22 cellular contexts compared by ENCODE assay signal in the genomic region with DNA sequence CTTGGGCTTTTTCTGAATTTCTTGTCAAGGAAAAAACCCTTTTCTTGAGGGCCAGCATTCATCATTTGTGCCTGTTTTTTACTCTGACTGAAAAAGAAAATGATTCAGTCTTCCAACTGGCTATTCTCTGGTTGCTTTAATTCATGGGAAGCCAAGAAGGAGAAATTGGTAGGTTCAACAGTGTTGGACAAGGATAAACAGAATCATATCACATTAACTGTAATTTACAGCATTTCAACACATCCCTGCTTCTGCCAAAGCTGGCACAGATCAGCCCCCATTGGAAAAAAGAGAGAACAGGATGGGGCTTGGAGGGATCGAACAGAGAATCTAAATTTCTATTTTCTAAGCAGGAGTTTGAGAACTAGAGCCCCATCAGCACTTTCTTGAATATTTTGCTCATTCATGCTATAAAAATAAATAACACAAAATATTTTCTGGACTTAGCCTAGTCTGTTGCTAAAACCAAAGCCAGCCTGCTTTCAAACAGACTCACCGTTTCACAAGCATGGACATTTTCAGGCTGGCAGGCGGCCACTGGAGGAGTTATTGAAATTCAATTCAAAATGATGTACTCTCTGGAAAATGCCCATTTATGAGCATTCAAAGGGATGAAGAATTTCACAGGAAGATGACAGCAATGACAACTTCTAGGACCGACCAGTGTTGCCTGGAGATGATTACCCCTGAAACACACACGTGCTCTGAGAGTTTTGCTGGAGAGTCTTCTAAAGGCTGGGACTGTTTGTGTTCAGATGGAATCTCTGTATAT.
DNase-seq lines count a peak whose midpoint lies in the region; ATAC-seq and TF ChIP-seq lines count a peak whose summit lies in the region.
"Had no signal": no experiment of that assay in that cellular context is flagged by ENCODE, and none has a peak within 500 bp of the region (broad histone marks: within the 10 kb centered on the region; RNA-seq: fewer than 3 reads in every experiment).

No MANE protein-coding gene starts in this region.

- H2AFZ ChIP-seq in GM23248 (peak overlapping the region; percentile 65), osteoblast (ENCODE audit: low read length) (peak overlapping the region; percentile 41)

- H3K4me3 ChIP-seq in GM23248 (peak overlapping the region; percentile 19), fibroblast of pulmonary artery (replicated peaks; ENCODE audit: low read depth, low read length) (no peak overlapping the region), osteoblast (ENCODE audit: insufficient read depth, low read length) (peak overlapping the region; percentile 8)
- H3K4me3 ChIP-seq: pancreas, sigmoid colon had no signal

- DNase-seq in AG08396 (ENCODE audit: low spot score) (peak; percentile 8), GM23248 (peak; percentile 74), fibroblast of pulmonary artery (ENCODE audit: low read depth) (peak; percentile 23), osteoblast (ENCODE audit: insufficient read length, low spot score, missing footprints) (no peak), SKM-1 (lab: John Stamatoyannopoulos, UW; ENCODE audit: unreplicated experiment) (no peak), C1 segment of cervical spinal cord (lab: John Stamatoyannopoulos, UW) (no peak)
- no peak for DNase-seq in activated CD8-positive, alpha-beta memory T cell treated with anti-CD3 and anti-CD28 coated beads, Interleukin-2, amount 50 U/mL, for 4 hours
- DNase-seq: activated CD4-positive, CD25-positive, alpha-beta regulatory T cell treated with anti-CD3 and anti-CD28 coated beads, Interleukin-2, amount 50 U/mL, for 72 hours; activated naive CD4-positive, alpha-beta T cell treated with anti-CD3 and anti-CD28 coated beads, Interleukin-2, amount 50 U/mL, for 16 hours; CD8-positive, alpha-beta T cell; central memory CD4-positive, alpha-beta T cell; DMS53; Karpas-422; kidney glomerular epithelial cell; naive thymus-derived CD8-positive, alpha-beta T cell; NCI-H187; NCI-H82; pancreas; SHP77; sigmoid colon; stimulated activated CD4-positive, alpha-beta T cell treated with anti-CD3 and anti-CD28 coated beads, Interleukin-1b, Interleukin-23, amount 100 ng/mL, for 48 hours had no signal

- in situ Hi-C loops in GM23248 (cut with MboI), result no loop called here

- TF ChIP-seq CTCF in fibroblast of pulmonary artery (IDR thresholded peaks at IDR 0.05; ENCODE audit: low read length, missing control alignments) (no peak), osteoblast (IDR thresholded peaks at IDR 0.05; ENCODE audit: extremely low read depth, low read depth, low read length) (no peak)

- H4K20me1 ChIP-seq in GM23248 (ENCODE audit: insufficient read depth), result no peaks in the 10 kb centered on the region
- H4K20me1 ChIP-seq in osteoblast (ENCODE audit: insufficient read depth, low read length), result no peaks in the 10 kb centered on the region

- no peaks in the 10 kb centered on the region for H3K36me3 ChIP-seq in GM23248 (ENCODE audit: low read depth)
- H3K36me3 ChIP-seq in osteoblast (ENCODE audit: insufficient read depth, low read length), result no peaks in the 10 kb centered on the region
- H3K36me3 ChIP-seq: pancreas, sigmoid colon had no signal

- H3K27ac ChIP-seq in GM23248 (peak overlapping the region; percentile 66), osteoblast (ENCODE audit: low read depth, low read length) (peak overlapping the region; percentile 62)
- H3K27ac ChIP-seq: pancreas had no signal

- peaks cover 26% of the 10 kb centered on the region for H3F3A ChIP-seq in GM23248 (ENCODE audit: insufficient read depth)

- H3K9me3 ChIP-seq in GM23248 (ENCODE audit: low read depth) (no peaks in the 10 kb centered on the region), osteoblast (ENCODE audit: low read depth, low read length) (no peaks in the 10 kb centered on the region)
- H3K9me3 ChIP-seq: pancreas, sigmoid colon had no signal

- no peaks in the 10 kb centered on the region for H3K9me2 ChIP-seq in GM23248 (ENCODE audit: insufficient read depth)

- ATAC-seq in GM19463 (IDR thresholded peaks at IDR 0.05; ENCODE audit: unreplicated experiment), result no peak
- ATAC-seq: CD8-positive, alpha-beta T cell; naive thymus-derived CD8-positive, alpha-beta T cell; pancreas had no signal

- H3K27me3 ChIP-seq in GM23248 (replicated peaks; ENCODE audit: insufficient read depth) (no peaks in the 10 kb centered on the region), osteoblast (ENCODE audit: insufficient read depth, low read length) (no peaks in the 10 kb centered on the region)
- H3K27me3 ChIP-seq: pancreas, sigmoid colon had no signal

- H3K4me2 ChIP-seq in GM23248 (ENCODE audit: unreplicated experiment), result peak overlapping the region; percentile 63
- H3K4me2 ChIP-seq in osteoblast (ENCODE audit: insufficient read depth, low read length), result peak overlapping the region; percentile 49

- H3K4me1 ChIP-seq in GM23248 (ENCODE audit: insufficient read depth), result peaks cover 18% of the 10 kb centered on the region
- H3K4me1 ChIP-seq in osteoblast (ENCODE audit: insufficient read depth, low read length), result peaks cover 15% of the 10 kb centered on the region
- H3K4me1 ChIP-seq: pancreas had no signal

- WGBS in GM23248 (ENCODE audit: low coverage in 1 of 2, low lambda C conversion rate in 2 of 2, missing lambda C conversion rate in 2 of 2), 2 experiments, result 11 to 17% methylated on average over 5 of the region's 5 CpGs

- peak overlapping the region; percentile 39 for H3K9ac ChIP-seq in GM23248

- H3K79me2 ChIP-seq in GM23248 (ENCODE audit: insufficient read depth), result no peaks in the 10 kb centered on the region
- no peaks in the 10 kb centered on the region for H3K79me2 ChIP-seq in osteoblast (ENCODE audit: insufficient read depth, low read length)

Comparison
In these comparisons a context has a peak if more than half of its experiments do, and no peak if none do; other contexts are left out.
1. DNase-seq: peak in AG08396 (single experiment), GM23248 (single experiment) and fibroblast of pulmonary artery (single experiment); none in osteoblast (single experiment), activated CD8-positive, alpha-beta memory T cell treated with anti-CD3 and anti-CD28 coated beads, Interleukin-2, amount 50 U/mL, for 4 hours (single experiment), SKM-1 (single experiment) and C1 segment of cervical spinal cord (0 of 14).